In genomic region chr6:52419809-52420667, GRCh38 we compare ENCODE assay signal across 1 cellular context.
TF ChIP-seq lines count a peak whose summit lies in the region.

TSS of gene EFHC1 (plus strand) at chr6:52420342. CDS start at chr6:52420411, 69 bp downstream.

TF ChIP-seq in HCT116, 20 proteins besides CTCF, POLR2A, EP300 and RAD21 (continued from another document):
- TF ChIP-seq TCF7L2 (IDR thresholded peaks at IDR 0.05; ENCODE audit: borderline replicate concordance, extremely low read depth, insufficient read depth, insufficient read length) (peak; percentile 29), CBX3 (IDR thresholded peaks at IDR 0.05; ENCODE audit: low read depth) (no peak)
